ENCODE assay signal across 21 cellular contexts in the genomic region with DNA sequence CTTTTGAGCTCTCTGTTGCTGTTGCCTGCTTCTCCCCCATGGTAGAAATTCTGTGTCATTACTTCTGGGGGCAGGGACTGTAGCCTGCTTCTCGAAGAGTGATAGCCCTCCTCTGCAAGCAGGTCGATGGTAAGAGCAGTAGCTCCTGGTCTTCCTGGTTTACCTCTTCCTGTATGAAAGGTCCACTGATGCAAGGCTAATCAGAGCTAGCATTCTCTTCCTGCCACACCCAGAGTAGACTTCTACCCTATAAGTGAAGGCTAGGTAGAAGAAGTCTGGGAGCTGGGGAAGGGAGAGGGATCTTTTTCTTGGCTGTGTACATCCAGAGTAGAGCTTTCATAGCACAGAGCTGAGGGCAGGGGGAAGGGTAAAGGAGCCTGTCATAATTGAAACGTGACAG.
DNase-seq lines count a peak whose midpoint lies in the region; ATAC-seq, FAIRE-seq and TF ChIP-seq lines count a peak whose summit lies in the region.
"Had no signal": no experiment of that assay in that cellular context is flagged by ENCODE, and none has a peak within 500 bp of the region (broad histone marks: within the 10 kb centered on the region; RNA-seq: fewer than 3 reads in every experiment).

No MANE protein-coding gene starts in this region.

- ATAC-seq in left colon (peak; percentile 85), GM18861 (IDR thresholded peaks at IDR 0.05; ENCODE audit: unreplicated experiment) (no peak), gastroesophageal sphincter (no peak)

- H3K9me3 ChIP-seq in small intestine (ENCODE audit: control insufficient read depth, low read depth) (no peaks in the 10 kb centered on the region), gastroesophageal sphincter (peaks cover 0 to 27% (median 0%) of the 10 kb centered on the region in 3 donors)
- H3K9me3 ChIP-seq: BE2C had no signal

- H3K4me3 ChIP-seq in small intestine (ENCODE audit: low read depth in 1 of 2, low read length in 2 of 2), result no peak overlapping the region
- no peak overlapping the region for H3K4me3 ChIP-seq in gastroesophageal sphincter
- H3K4me3 ChIP-seq: BLaER1 had no signal

- peak; percentile 7 for DNase-seq in HT-29 (ENCODE audit: low spot score)
- DNase-seq in left colon, result no peak
- peak; percentile 1 for DNase-seq in small intestine
- DNase-seq in HuH-7.5 (ENCODE audit: low spot score), result no peak
- DNase-seq: 8988T; ACHN; BE2C; C1 segment of cervical spinal cord; CD4-positive, alpha-beta memory T cell; CD4-positive, CD25-positive, alpha-beta regulatory T cell; CD8-positive, alpha-beta memory T cell; COR-L47; DMS79 treated with DMSO at 0.1 percent for 48 hours; GF-D8 had no signal

- TF ChIP-seq POLR2A in gastroesophageal sphincter (IDR thresholded peaks at IDR 0.05), result no peak

- H3K4me1 ChIP-seq in small intestine (ENCODE audit: control insufficient read depth in 2 of 2, insufficient read depth in 1 of 2, low read depth in 1 of 2, low read length in 1 of 2), result no peaks in the 10 kb centered on the region
- no peaks in the 10 kb centered on the region for H3K4me1 ChIP-seq in gastroesophageal sphincter
- H3K4me1 ChIP-seq: BE2C, BLaER1 had no signal

- intact Hi-C loops in left colon (cut with DNase I, micrococcal nuclease), result no loop called here

- TF ChIP-seq CTCF in gastroesophageal sphincter (IDR thresholded peaks at IDR 0.05), result no peak

- no peak for TF ChIP-seq EP300 in gastroesophageal sphincter (IDR thresholded peaks at IDR 0.05)

- H3K36me3 ChIP-seq in small intestine (ENCODE audit: control insufficient read depth in 2 of 2, insufficient read depth in 2 of 2, low read length in 2 of 2) (no peaks in the 10 kb centered on the region), gastroesophageal sphincter (no peaks in the 10 kb centered on the region)
- H3K36me3 ChIP-seq: BE2C, BLaER1 had no signal

- no peak overlapping the region for H3K27ac ChIP-seq in small intestine (ENCODE audit: low read depth in 1 of 2, low read length in 1 of 2)
- H3K27ac ChIP-seq in gastroesophageal sphincter, result no peak overlapping the region
- H3K27ac ChIP-seq: BLaER1 had no signal

- WGBS in small intestine, 3 donors, result 35 to 57% (median 50%) methylated on average over 3 of the region's 3 CpGs
- WGBS in gastroesophageal sphincter (ENCODE audit: low coverage in 1 of 2), 2 donors, result 59 to 62% methylated on average over 3 of the region's 3 CpGs

- H3K27me3 ChIP-seq in small intestine (ENCODE audit: control insufficient read depth in 2 of 2, insufficient read depth in 2 of 2, low read length in 2 of 2) (no peaks in the 10 kb centered on the region), gastroesophageal sphincter (no peaks in the 10 kb centered on the region)
- H3K27me3 ChIP-seq: BE2C, BLaER1 had no signal

- no peak for FAIRE-seq in small intestine (lab: Jason Lieb, UNC)
- FAIRE-seq: A204.1, D721Med, G401.6, GM12891 had no signal

Comparison
In these comparisons a context has a peak if more than half of its experiments do, and no peak if none do; other contexts are left out.
1. DNase-seq: peak in HT-29 (single experiment) and small intestine (single experiment); none in left colon (0 of 2) and HuH-7.5 (single experiment).